8 cellular contexts compared by ENCODE assay signal in genomic region chr4:119626420-119626819, GRCh38. TPM values are rescaled to one million over a fixed set of nuclear protein-coding genes. Genes with fewer than 3 reads are reported as not detected.
DNase-seq lines count a peak whose midpoint lies in the region; ATAC-seq, FAIRE-seq and TF ChIP-seq lines count a peak whose summit lies in the region.

No MANE protein-coding gene starts in this region.

- H3K79me1 ChIP-seq in H1 (ENCODE audit: low read depth, low read length): no peaks in the 10 kb centered on the region

- TF ChIP-seq CTCF in AG04450 (IDR thresholded peaks at IDR 0.05; ENCODE audit: low read depth, low read length): no peak
- no peak for TF ChIP-seq CTCF in MM.1S (IDR thresholded peaks at IDR 0.05; ENCODE audit: low read length)
- TF ChIP-seq CTCF in H1 (IDR thresholded peaks at IDR 0.05; ENCODE audit: control extremely low read depth in 1 of 3, insufficient read depth in 1 of 3, low read depth in 1 of 3, low read length in 3 of 3): no peak

- no peak overlapping the region; the same call in 1 of the 2 replicates for H3K18ac ChIP-seq in H1 (ENCODE audit: extremely low read depth, low read length)

- intact Hi-C loops in sciatic nerve (cut with DNase I): loop anchor here (5.0 kb wide), 1 partner anchor 421 kb away; no protein-coding TSS in a partner anchor

- H2AK5ac ChIP-seq in H1 (ENCODE audit: low read depth, low read length): no peak overlapping the region

- H3F3A ChIP-seq in MM.1S (ENCODE audit: insufficient read depth, low read length): 0 out of 2 replicates have a peak, but pooled peaks cover 13% of the 10 kb centered on the region

- FAIRE-seq in H1 (lab: Jason Lieb, UNC): no peak
- no peak for FAIRE-seq in GM12892 (lab: Jason Lieb, UNC)

- H2AFZ ChIP-seq in MM.1S (ENCODE audit: low read length): no peak overlapping the region
- no peak overlapping the region for H2AFZ ChIP-seq in H1 (ENCODE audit: low read length)

- no peak overlapping the region for H2BK20ac ChIP-seq in H1 (ENCODE audit: low read length)

- H3K36me3 ChIP-seq in MM.1S (replicated peaks; ENCODE audit: insufficient read depth, low read length): no peaks in the 10 kb centered on the region
- H3K36me3 ChIP-seq in H1 (ENCODE audit: control insufficient read depth in 2 of 4, insufficient read depth in 4 of 4, low read length in 3 of 4): no peaks in the 10 kb centered on the region

- no peak for TF ChIP-seq RAD21 in H1 (IDR thresholded peaks at IDR 0.05 in 1 of 2, conservative IDR thresholded peaks at IDR 0.05 in 1 of 2; ENCODE audit: low read depth in 2 of 2, low read length in 2 of 2)

- H3K9me3 Mint-ChIP-seq in natural killer cell treated with Interleukin-12 subunit alpha and Interleukin-12 subunit beta and Interleukin-15 and Interleukin-18, amount 100 ng/mL, for 72 hours: no peaks in the 10 kb centered on the region

- no peaks in the 10 kb centered on the region for H3K27me3 ChIP-seq in AG04450 (ENCODE audit: control insufficient read depth, insufficient read depth, low read length)
- H3K27me3 ChIP-seq in MM.1S (replicated peaks; ENCODE audit: insufficient read depth, low read length): no peaks in the 10 kb centered on the region
- H3K27me3 ChIP-seq in H1 (replicated peaks in 1 of 4; ENCODE audit: control insufficient read depth in 3 of 4, extremely low read depth in 1 of 4, insufficient read depth in 3 of 4, low read length in 3 of 4): no peaks in the 10 kb centered on the region

- H3K23ac ChIP-seq in H1 (ENCODE audit: insufficient read length): no peak overlapping the region

- CTCF ChIA-PET in AG04450 (lab: Charles Lee) (interaction anchor here (0.6 to 3.6 kb wide), 13 partner anchors 13 to 430 kb away, joined by 3 to 175 read pairs (median 4); no protein-coding TSS in a partner anchor), H1 (lab: Charles Lee; ENCODE audit: partially characterized antibody) (interaction anchor here (0.6 to 3.1 kb wide), 6 partner anchors 10 to 307 kb away, joined by 3 to 23 read pairs (median 4); no protein-coding TSS in a partner anchor)

- H2BK15ac ChIP-seq in H1 (ENCODE audit: low read length): no peak overlapping the region

- H3K27ac ChIP-seq in AG04450 (ENCODE audit: low read depth, low read length) (peak overlapping the region; percentile 93), MM.1S (ENCODE audit: low read length) (no peak overlapping the region), H1 (ENCODE audit: low read depth, low read length) (no peak overlapping the region)

- POLR2A ChIA-PET in AG04450 (lab: Yijun Ruan, JAX) (interaction anchor here (1.0 to 3.1 kb wide), 4 partner anchors 67 to 430 kb away, joined by 3 to 60 read pairs (median 18); no protein-coding TSS in a partner anchor), H1 (lab: Charles Lee; ENCODE audit: partially characterized antibody) (interaction anchor here (1.1 to 2.9 kb wide), 3 partner anchors 67 to 425 kb away, joined by 4 to 10 read pairs (median 5); no protein-coding TSS in a partner anchor)

- H3K9me2 ChIP-seq in MM.1S (replicated peaks; ENCODE audit: insufficient read depth, low read length): no peaks in the 10 kb centered on the region

- H3K27me3 Mint-ChIP-seq in natural killer cell treated with Interleukin-12 subunit alpha and Interleukin-12 subunit beta and Interleukin-15 and Interleukin-18, amount 100 ng/mL, for 72 hours: peaks cover 23 to 24% of the 10 kb centered on the region in 2 donors

- H3K79me2 ChIP-seq in MM.1S (ENCODE audit: low read length) (peaks cover 35% of the 10 kb centered on the region), H1 (ENCODE audit: control insufficient read depth in 1 of 2, insufficient read depth in 2 of 2, low read length in 2 of 2) (peaks cover 7 to 40% of the 10 kb centered on the region in 2 experiments; a peak in 3 of 4 replicates)

- no peak overlapping the region for H4K91ac ChIP-seq in H1 (replicated peaks; ENCODE audit: insufficient read length, low read length)

- H3K36me3 Mint-ChIP-seq in natural killer cell treated with Interleukin-12 subunit alpha and Interleukin-12 subunit beta and Interleukin-15 and Interleukin-18, amount 100 ng/mL, for 72 hours: no peaks in the 10 kb centered on the region

- H4K20me1 ChIP-seq in MM.1S (ENCODE audit: insufficient read depth, low read length) (no peaks in the 10 kb centered on the region), H1 (replicated peaks in 1 of 2; ENCODE audit: control insufficient read depth in 1 of 2, insufficient read depth in 2 of 2, low read length in 2 of 2) (peaks cover 3 to 4% of the 10 kb centered on the region in 2 experiments)

- H3K9me3 ChIP-seq in AG04450 (ENCODE audit: control insufficient read depth, insufficient read depth, low read length) (peaks cover 4% of the 10 kb centered on the region; the same call in 1 of the 2 replicates), MM.1S (replicated peaks; ENCODE audit: insufficient read depth, low read length) (no peaks in the 10 kb centered on the region), H1 (ENCODE audit: insufficient read depth in 2 of 2, low read depth in 1 of 2, low read length in 1 of 2) (no peaks in the 10 kb centered on the region)

- H2BK120ac ChIP-seq in H1 (replicated peaks; ENCODE audit: low read depth, low read length): no peak overlapping the region

- ATAC-seq in natural killer cell treated with Interleukin-12 subunit alpha and Interleukin-12 subunit beta and Interleukin-15 and Interleukin-18, amount 100 ng/mL, for 72 hours: no peak
- ATAC-seq in HG03520 (IDR thresholded peaks at IDR 0.05; ENCODE audit: unreplicated experiment): no peak
- no peak for ATAC-seq in GM19324 (IDR thresholded peaks at IDR 0.05; ENCODE audit: low FRiP score, unreplicated experiment)
- no peak for ATAC-seq in sciatic nerve

- no peak overlapping the region for H3K14ac ChIP-seq in H1 (ENCODE audit: insufficient read length)

- H3K4me2 ChIP-seq in MM.1S (ENCODE audit: low read depth, low read length) (peak overlapping the region; percentile 82), H1 (ENCODE audit: insufficient read depth in 1 of 2, low read depth in 2 of 2, low read length in 2 of 2) (peak overlapping the region; percentile 77 to 80)

- no peak overlapping the region for H3K9ac ChIP-seq in MM.1S (ENCODE audit: low read length)
- H3K9ac ChIP-seq in H1 (replicated peaks in 1 of 4; ENCODE audit: extremely low read depth in 1 of 4, low read depth in 3 of 4, low read length in 3 of 4): no peak overlapping the region; a peak in 2 of 7 replicates

- no peak overlapping the region for H4K5ac ChIP-seq in H1 (ENCODE audit: insufficient read length, low read depth, low read length)

- H2BK12ac ChIP-seq in H1 (ENCODE audit: low read depth, low read length): no peak overlapping the region

- no peaks in the 10 kb centered on the region; the same call in 1 of the 2 replicates for H3K23me2 ChIP-seq in H1 (ENCODE audit: low read depth, low read length)

- H3K4ac ChIP-seq in H1 (replicated peaks; ENCODE audit: insufficient read length, low read depth, low read length): no peak overlapping the region

- peaks cover 19 to 20% of the 10 kb centered on the region in 2 donors for H3K4me1 Mint-ChIP-seq in natural killer cell treated with Interleukin-12 subunit alpha and Interleukin-12 subunit beta and Interleukin-15 and Interleukin-18, amount 100 ng/mL, for 72 hours (ENCODE audit: low read depth in 2 of 2)

- no peak for TF ChIP-seq POLR2A in H1 (IDR thresholded peaks at IDR 0.05; ENCODE audit: control extremely low read depth in 1 of 2, low read depth in 2 of 2, low read length in 2 of 2)
- no peak for TF ChIP-seq POLR2A in GM12892 (IDR thresholded peaks at IDR 0.05; ENCODE audit: low read depth, low read length)

- H3K4me1 ChIP-seq in MM.1S (ENCODE audit: low read length) (peaks cover 12% of the 10 kb centered on the region; the same call in 1 of the 2 replicates), H1 (replicated peaks in 1 of 4; ENCODE audit: control insufficient read depth in 3 of 4, insufficient read depth in 4 of 4, low read length in 3 of 4) (peaks cover 0 to 3% (median 0%) of the 10 kb centered on the region in 4 experiments; a peak in 2 of 7 replicates)

- H3K56ac ChIP-seq in H1 (replicated peaks; ENCODE audit: insufficient read length, low read depth, low read length): no peak overlapping the region

- peak overlapping the region; percentile 89 for H3K4me3 Mint-ChIP-seq in natural killer cell treated with Interleukin-12 subunit alpha and Interleukin-12 subunit beta and Interleukin-15 and Interleukin-18, amount 100 ng/mL, for 72 hours

- TF ChIP-seq EP300 in H1 (IDR thresholded peaks at IDR 0.05; ENCODE audit: borderline replicate concordance in 1 of 2, low read depth in 2 of 2, low read length in 2 of 2): no peak

- DNase-seq in AG04450 (ENCODE audit: low read depth, low spot score): no peak
- DNase-seq in MM.1S: no peak
- DNase-seq in H1 (ENCODE audit: low read depth in 1 of 2, low spot score in 2 of 2): no peak
- no peak for DNase-seq in natural killer cell treated with Interleukin-12 subunit alpha and Interleukin-12 subunit beta and Interleukin-15 and Interleukin-18, amount 100 ng/mL, for 72 hours (ENCODE audit: low spot score)
- no peak for DNase-seq in GM12892 (ENCODE audit: insufficient read length)
- no peak for DNase-seq in sciatic nerve (ENCODE audit: low spot score)

- no peak overlapping the region for H4K8ac ChIP-seq in H1 (ENCODE audit: extremely low read depth, insufficient read depth, low read length)

- H2BK5ac ChIP-seq in H1 (ENCODE audit: low read depth, low read length): no peak overlapping the region

- H3K4me3 ChIP-seq in AG04450 (ENCODE audit: low read depth, low read length) (peak overlapping the region; percentile 85), MM.1S (ENCODE audit: low read length) (peak overlapping the region; percentile 89), H1 (ENCODE audit: extremely low read depth in 1 of 4, insufficient read depth in 2 of 4, low read depth in 3 of 4, low read length in 4 of 4) (peak overlapping the region; percentile 75 to 96 (median 81); a peak in 7 of 8 replicates)

- H3K27ac Mint-ChIP-seq in natural killer cell treated with Interleukin-12 subunit alpha and Interleukin-12 subunit beta and Interleukin-15 and Interleukin-18, amount 100 ng/mL, for 72 hours: no peak overlapping the region

- WGBS in H1 (ENCODE audit: extremely low coverage in 1 of 2, insufficient coverage in 1 of 2, insufficient read length in 1 of 2, insufficient replicate concordance in 2 of 2, low coverage in 1 of 2, low lambda C conversion rate in 2 of 2, missing lambda C conversion rate in 1 of 2), 2 experiments: 32% methylated on average over 11 of the region's 11 CpGs; no CpG with 5 or more reads in 1 of the 2 experiments

RNA-seq across cellular contexts. Expression of gene PDE5A, which starts 2.2 kb away (rescaled TPM):
- polyA plus RNA-seq in AG04450 (2011; rRNA removed): 411 and 489 TPM in 2 replicates
- 931 and 1,164 TPM in 2 replicates for polyA minus RNA-seq in AG04450 (2011; rRNA and poly(A)+ RNA removed)
- total RNA-seq in H1 (2021; fragmentation: NEBNext Ultra II Directional; extraction: Animal tissue kit (Norgen Biotek cat#: 25700)): 29.5 and 32.4 TPM in 2 replicates
- 3.4 and 5.6 TPM in 2 replicates for polyA plus RNA-seq in H1 (2011; rRNA removed)
- polyA plus RNA-seq in H1 (2011; cell fraction: cytosol; rRNA removed): 8.1 TPM
- 10.9 TPM for polyA plus RNA-seq in H1 (2011; cell fraction: nucleus; rRNA removed)
- polyA plus RNA-seq in H1 (2012, experiment 1 of 2): 6.9 to 13.7 TPM (median 12.9 TPM) in 4 replicates
- 0.59 TPM for polyA plus RNA-seq in H1 (2012, experiment 2 of 2)
- polyA plus RNA-seq in H1 (2013, experiment 1 of 2): 11.6 TPM
- polyA plus RNA-seq in H1 (2013, experiment 2 of 2): 12.1 TPM
- polyA minus RNA-seq in H1 (2011; rRNA and poly(A)+ RNA removed): 55.2 and 66.1 TPM in 2 replicates
- polyA minus RNA-seq in H1 (2011; cell fraction: cytosol; rRNA and poly(A)+ RNA removed): 26.3 TPM
- polyA minus RNA-seq in H1 (2011; cell fraction: nucleus; rRNA and poly(A)+ RNA removed): 114 TPM
- under 1 TPM in 1 of 2 donors, not detected in 1; 0.21 TPM for total RNA-seq in natural killer cell treated with Interleukin-12 subunit alpha and Interleukin-12 subunit beta and Interleukin-15 and Interleukin-18, amount 100 ng/mL, for 72 hours
- 2.9 TPM for polyA plus RNA-seq in GM12892 (2012; ENCODE audit: missing spikeins)
- 55.8 TPM for total RNA-seq in sciatic nerve

Comparison
In these comparisons a context has a peak if more than half of its experiments do, and no peak if none do; other contexts are left out.
1. RNA of gene PDE5A, which starts 2.2 kb away (total RNA-seq): 55.8 TPM in sciatic nerve (single experiment) and 29.5 to 32.4 TPM in H1; 0.21 TPM in natural killer cell treated with Interleukin-12 subunit alpha and Interleukin-12 subunit beta and Interleukin-15 and Interleukin-18, amount 100 ng/mL, for 72 hours; every median in the first group is over 10 times any median in the second.
2. Peak in every context shown above with its lines, with median percentiles within 50 percentile points of each other: H3K4me3 ChIP-seq.